ENCODE assay signal across 8 cellular contexts in the genomic region with DNA sequence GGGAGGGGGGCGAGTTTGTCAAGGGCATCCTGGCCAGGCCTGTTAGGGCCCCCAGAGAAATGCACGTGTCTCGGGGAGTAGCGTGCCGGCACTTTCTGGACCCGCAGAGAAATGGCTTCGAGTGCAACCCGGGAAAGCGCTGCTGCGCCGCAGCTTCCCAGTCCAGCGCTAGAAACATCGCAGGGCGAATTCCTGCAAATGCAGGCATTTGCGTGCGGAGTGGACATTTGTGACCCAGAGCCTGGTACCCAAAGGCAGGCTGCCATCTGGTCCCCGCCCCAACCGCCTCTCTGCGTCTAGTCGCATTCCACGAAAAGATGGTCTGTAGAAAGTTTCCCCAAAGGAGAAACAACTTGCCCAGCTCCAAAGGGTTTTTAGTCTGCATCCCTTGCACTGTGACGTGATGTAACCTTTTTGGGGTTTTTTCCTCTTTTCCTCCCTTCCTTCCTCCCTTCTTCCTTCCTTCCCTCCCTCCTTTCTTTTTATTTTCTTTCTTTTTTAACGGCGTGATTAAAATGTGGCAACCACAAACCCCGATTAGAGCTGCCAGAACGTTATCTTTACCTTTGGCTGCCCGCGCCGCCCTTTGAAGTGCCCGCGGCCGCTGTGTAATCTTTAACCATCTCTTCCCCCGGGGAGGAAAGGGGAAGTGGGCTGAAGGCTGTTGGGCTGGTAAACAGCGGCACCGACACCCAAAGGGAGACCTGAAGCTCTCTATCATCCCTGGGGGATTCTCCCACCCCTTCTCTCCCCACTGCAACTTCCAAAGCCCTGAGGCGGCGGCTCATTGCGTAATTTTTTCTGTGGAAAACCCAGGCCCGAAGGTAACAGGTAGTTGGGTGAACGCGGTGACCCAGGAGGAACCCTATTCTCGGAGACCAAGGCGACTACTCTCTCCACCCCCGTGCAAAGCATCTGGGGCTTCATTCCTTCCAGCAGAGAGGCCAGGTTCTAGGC. TPM values are rescaled to one million over a fixed set of nuclear protein-coding genes. Genes with fewer than 3 reads are reported as not detected.
DNase-seq lines count a peak whose midpoint lies in the region; ATAC-seq and TF ChIP-seq lines count a peak whose summit lies in the region.

No MANE protein-coding gene starts in this region.

- H3K27ac Mint-ChIP-seq in endodermal cell (peak overlapping the region; percentile 45), neural progenitor cell (no peak overlapping the region)

- DNase-seq in DND-41 (peak; percentile 9), OCI-M1 (lab: John Stamatoyannopoulos, UW) (peak; percentile 89), endodermal cell (peak; percentile 81), neural progenitor cell (ENCODE audit: low spot score) (peak; percentile 61), inferior parietal cortex (ENCODE audit: extremely low spot score) (no peak), NCI-H1436 (lab: John Stamatoyannopoulos, UW) (no peak)

- no peak for TF ChIP-seq CTCF in DND-41 (IDR thresholded peaks at IDR 0.05; ENCODE audit: borderline replicate concordance, extremely low read depth, low read length, poor library complexity, severe bottlenecking)
- TF ChIP-seq CTCF in endodermal cell (conservative IDR thresholded peaks at IDR 0.05) = no peak
- TF ChIP-seq CTCF in neural progenitor cell (IDR thresholded peaks at IDR 0.05) = no peak

- H3K4me3 ChIP-seq in DND-41 (ENCODE audit: low read depth in 1 of 2, low read length in 2 of 2) (no peak overlapping the region), endodermal cell (ENCODE audit: low read length) (peak overlapping the region; percentile 93), neural progenitor cell (peak overlapping the region; percentile 62)

- peaks cover 4% of the 10 kb centered on the region for H3K27me3 ChIP-seq in DND-41 (ENCODE audit: insufficient read depth, low read length, poor library complexity)
- H3K27me3 ChIP-seq in endodermal cell (ENCODE audit: control insufficient read depth, insufficient read depth, low read length, poor library complexity, severe bottlenecking) = peaks cover 4% of the 10 kb centered on the region
- H3K27me3 ChIP-seq in neural progenitor cell = peaks cover 82% of the 10 kb centered on the region

- H3K9me3 Mint-ChIP-seq in endodermal cell = peaks cover 21% of the 10 kb centered on the region
- H3K9me3 Mint-ChIP-seq in neural progenitor cell = peaks cover 22% of the 10 kb centered on the region

- H3K27ac ChIP-seq in DND-41 (ENCODE audit: low read length) = no peak overlapping the region
- no peak overlapping the region for H3K27ac ChIP-seq in endodermal cell (ENCODE audit: low read depth, low read length)
- H3K27ac ChIP-seq in neural progenitor cell = no peak overlapping the region

- no peaks in the 10 kb centered on the region for H3K4me1 ChIP-seq in DND-41 (ENCODE audit: insufficient read depth, low read length)
- peaks cover 5% of the 10 kb centered on the region for H3K4me1 ChIP-seq in endodermal cell (ENCODE audit: control insufficient read depth, insufficient read depth, low read length)
- H3K4me1 ChIP-seq in neural progenitor cell = peaks cover 16% of the 10 kb centered on the region

- peaks cover 21% of the 10 kb centered on the region for H3K4me1 Mint-ChIP-seq in endodermal cell
- H3K4me1 Mint-ChIP-seq in neural progenitor cell = peaks cover 27% of the 10 kb centered on the region

- H3K36me3 Mint-ChIP-seq in endodermal cell (ENCODE audit: low read depth) (peaks cover 9% of the 10 kb centered on the region), neural progenitor cell (peaks cover 9% of the 10 kb centered on the region)

- H3K79me2 ChIP-seq in DND-41 (ENCODE audit: insufficient read depth, low read length) (no peaks in the 10 kb centered on the region), neural progenitor cell (ENCODE audit: low read depth) (no peaks in the 10 kb centered on the region)

- peaks cover 7% of the 10 kb centered on the region for H3F3A ChIP-seq in neural progenitor cell (ENCODE audit: low read depth)

- H3K36me3 ChIP-seq in DND-41 (ENCODE audit: insufficient read depth, low read length) (no peaks in the 10 kb centered on the region), endodermal cell (ENCODE audit: control insufficient read depth, insufficient read depth, low read length) (peaks cover 38% of the 10 kb centered on the region), neural progenitor cell (no peaks in the 10 kb centered on the region)

- H3K27me3 Mint-ChIP-seq in endodermal cell (ENCODE audit: insufficient read depth) = peaks cover 78% of the 10 kb centered on the region
- H3K27me3 Mint-ChIP-seq in neural progenitor cell (ENCODE audit: insufficient read depth, low read depth) = peaks cover 25% of the 10 kb centered on the region

- H3K4me2 ChIP-seq in DND-41 (ENCODE audit: insufficient read depth, low read length) (no peak overlapping the region), neural progenitor cell (peak overlapping the region; percentile 98)

- H3K9ac ChIP-seq in DND-41 (ENCODE audit: low read depth, low read length) = no peak overlapping the region
- peak overlapping the region; percentile 80 for H3K9ac ChIP-seq in endodermal cell (ENCODE audit: extremely low read depth, low read length, poor library complexity, severe bottlenecking)
- no peak overlapping the region for H3K9ac ChIP-seq in neural progenitor cell

- H3K4me3 Mint-ChIP-seq in endodermal cell (peak overlapping the region; percentile 83), neural progenitor cell (peak overlapping the region; percentile 94)

- H4K20me1 ChIP-seq in DND-41 (ENCODE audit: insufficient read depth, low read length) (no peaks in the 10 kb centered on the region), neural progenitor cell (ENCODE audit: low read depth) (no peaks in the 10 kb centered on the region)

- H3K9me3 ChIP-seq in DND-41 (ENCODE audit: insufficient read depth, low read length, severe bottlenecking) (peaks cover 10% of the 10 kb centered on the region), endodermal cell (ENCODE audit: control insufficient read depth, low read length) (peaks cover 24% of the 10 kb centered on the region), neural progenitor cell (ENCODE audit: low read depth) (no peaks in the 10 kb centered on the region)

- ATAC-seq in DND-41 (ENCODE audit: insufficient read depth, low read depth) (no peak), GM21529 (IDR thresholded peaks at IDR 0.05; ENCODE audit: unreplicated experiment) (peak; percentile 55), GM21526 (IDR thresholded peaks at IDR 0.05; ENCODE audit: low FRiP score, unreplicated experiment) (no peak)

- WGBS in endodermal cell (ENCODE audit: insufficient coverage in 1 of 2, insufficient read length in 1 of 2), 2 experiments = 1 to 2% methylated on average over 19 to 44 of the region's 44 CpGs

- H2AFZ ChIP-seq in DND-41 (ENCODE audit: low read depth, low read length) (no peak overlapping the region), neural progenitor cell (replicated peaks) (peak overlapping the region; percentile 94)

RNA-seq across cellular contexts. Expression of a gene that starts 1.1 kb away (rescaled TPM):
- total RNA-seq in endodermal cell (10 to 100 TPM; 27.2 to 49.9 TPM), neural progenitor cell (ENCODE audit: low replicate concordance) (0.71 and 1.4 TPM in 2 replicates)
- polyA plus RNA-seq in endodermal cell (2013, experiment 1 of 2) = 18.7 TPM
- polyA plus RNA-seq in endodermal cell (2013, experiment 2 of 2) = 18.5 TPM

Comparison
In these comparisons a context has a peak if more than half of its experiments do, and no peak if none do; other contexts are left out.
1. DNase-seq: peak in DND-41 (single experiment), OCI-M1 (single experiment), endodermal cell (single experiment) and neural progenitor cell (single experiment); none in inferior parietal cortex (single experiment) and NCI-H1436 (single experiment).
2. H3K4me3 ChIP-seq: peak in endodermal cell (single experiment) and neural progenitor cell (single experiment); none in DND-41 (0 of 2).
3. RNA of a gene that starts 1.1 kb away (total RNA-seq): 27.2 to 49.9 TPM in endodermal cell; 0.71 to 1.4 TPM in neural progenitor cell; every median in the first group is over 10 times any median in the second.